Comparison of ENCODE assay signal across 8 cellular contexts in the genomic region with DNA sequence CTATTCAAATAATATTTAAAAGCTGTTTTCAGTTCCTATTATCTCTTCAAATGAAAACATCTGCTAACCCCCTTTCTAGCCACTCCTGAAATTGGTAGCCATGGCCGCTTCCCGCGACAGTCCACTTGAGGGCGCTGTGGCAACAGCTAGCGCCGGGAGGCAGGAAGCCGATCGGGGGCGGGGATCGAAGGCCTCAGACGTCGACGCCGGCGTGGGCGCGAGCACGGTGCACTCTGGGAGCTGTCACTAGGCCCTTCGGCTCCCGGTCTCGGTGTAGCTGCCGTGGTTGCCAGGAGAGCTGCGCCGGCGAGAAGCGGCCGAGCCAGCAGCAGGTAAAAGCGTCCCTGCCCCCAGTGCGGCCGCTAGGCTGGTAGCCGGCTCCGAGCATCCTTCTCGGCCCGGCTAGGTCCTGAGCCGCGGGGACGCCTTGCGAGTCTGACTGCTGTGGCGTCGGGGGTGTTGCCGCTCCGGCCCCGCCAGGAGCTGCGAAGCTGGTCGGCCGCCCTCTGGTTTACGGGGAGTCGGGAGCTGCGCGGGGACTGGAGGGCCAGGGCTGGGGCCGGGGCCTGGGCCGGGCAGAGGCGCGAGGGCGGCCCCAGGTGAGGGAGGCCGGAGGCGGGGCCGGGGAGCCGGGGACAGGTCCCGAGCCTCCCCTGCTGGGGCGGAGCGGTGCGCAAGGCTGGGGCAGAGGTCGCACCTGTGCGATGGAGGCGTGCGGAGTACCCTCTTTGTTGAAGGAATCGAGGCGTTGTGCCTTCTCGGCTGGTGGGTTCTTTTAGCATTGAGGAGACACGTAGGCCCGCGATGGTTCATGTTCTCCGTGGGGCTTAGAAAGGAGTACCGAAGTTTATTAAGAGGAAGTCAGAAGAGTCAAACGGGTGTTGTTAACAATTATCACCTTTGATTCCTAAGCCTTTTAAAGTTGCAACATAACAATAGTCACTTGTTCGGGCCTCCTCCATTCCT. TPM values are rescaled to one million over a fixed set of nuclear protein-coding genes. Genes with fewer than 3 reads are reported as not detected.
DNase-seq lines count a peak whose midpoint lies in the region; ATAC-seq, FAIRE-seq and TF ChIP-seq lines count a peak whose summit lies in the region.

Gene DOP1A (plus strand): TSS at position 224 of the 966 bp plus-strand sequence. CDS start 29,307 bp downstream, outside the sequence.

- H3K27ac Mint-ChIP-seq in T-cell (peak within 1 kb of the TSS; percentile 88 to 91), type B pancreatic cell (peak within 1 kb of the TSS; percentile 93)

- peak within 1 kb of the TSS; percentile 23 to 91 (median 88) for H3K27ac ChIP-seq in adrenal gland

- no peaks in the 10 kb centered on the region for H3K36me3 ChIP-seq in adrenal gland (replicated peaks in 1 of 2)

- WGBS in adrenal gland, 4 donors, result 0% methylated on average over 12 to 77 of the region's 77 CpGs

- DNase-seq in GM12892 (ENCODE audit: insufficient read length) (peak; percentile 73), NCI-H1436 treated with DMSO at 0.1 percent for 48 hours (lab: John Stamatoyannopoulos, UW) (peak; percentile 74), T-cell (peak; percentile 90 to 97 (median 95)), adrenal gland (peak; percentile 95 to 98 (median 97)), cardiac septum (ENCODE audit: low spot score) (peak; percentile 98), pons (ENCODE audit: low spot score) (peak; percentile 93), type B pancreatic cell (ENCODE audit: extremely low spot score, unreplicated experiment) (peak; percentile 97)

- H3K4me3 ChIP-seq in adrenal gland, result peak within 1 kb of the TSS; percentile 36 to 96 (median 64)

- H3K36me3 Mint-ChIP-seq in T-cell, result no peaks in the 10 kb centered on the region
- H3K36me3 Mint-ChIP-seq in type B pancreatic cell, result no peaks in the 10 kb centered on the region

- H3K9me3 Mint-ChIP-seq in T-cell (no peaks in the 10 kb centered on the region), type B pancreatic cell (no peaks in the 10 kb centered on the region)

- H3K4me1 ChIP-seq in adrenal gland (replicated peaks in 1 of 2), result peaks cover 3 to 41% of the 10 kb centered on the region in 2 donors

- H3K27me3 Mint-ChIP-seq in T-cell (no peaks in the 10 kb centered on the region), type B pancreatic cell (no peaks in the 10 kb centered on the region)

- H3K27me3 ChIP-seq in adrenal gland, result no peaks in the 10 kb centered on the region

- peak; percentile 90 to 99 (median 96) for TF ChIP-seq CTCF in adrenal gland (IDR thresholded peaks at IDR 0.05)
- TF ChIP-seq CTCF in type B pancreatic cell (conservative IDR thresholded peaks at IDR 0.05), result peak; percentile 99

- peak; percentile 80; the same call in 1 of the 2 replicates for TF ChIP-seq POLR2A in GM12892 (IDR thresholded peaks at IDR 0.05; ENCODE audit: low read depth, low read length)
- TF ChIP-seq POLR2A in adrenal gland (IDR thresholded peaks at IDR 0.05), result peak; percentile 19 to 77

- intact Hi-C loops in adrenal gland (cut with DNase I), result loop anchor here (10.0 kb wide), 2 partner anchors 147 to 447 kb away; partner anchors contain the start of gene PRSS35 (in 1 of the 2)
- intact Hi-C loops in cardiac septum (cut with DNase I), result loop anchor here (5.0 kb wide), 2 partner anchors 125 to 445 kb away; partner anchors contain the start of genes PGM3, PRSS35 and RWDD2A

- ATAC-seq in HG02852 (IDR thresholded peaks at IDR 0.05; ENCODE audit: unreplicated experiment), result peak; percentile 82
- peak; percentile 88 to 92 (median 90) for ATAC-seq in T-cell (replicated peaks in 1 of 4)

- H3K4me1 Mint-ChIP-seq in T-cell (peaks cover 37 to 63% (median 54%) of the 10 kb centered on the region in 3 donors), type B pancreatic cell (ENCODE audit: unreplicated experiment) (peaks cover 21% of the 10 kb centered on the region)

- no peaks in the 10 kb centered on the region for H3K9me3 ChIP-seq in adrenal gland (replicated peaks in 1 of 3)

- peak; percentile 97 for FAIRE-seq in GM12892 (lab: Jason Lieb, UNC)

- H3K4me3 Mint-ChIP-seq in T-cell (peak within 1 kb of the TSS; percentile 90 to 93 (median 91)), type B pancreatic cell (peak within 1 kb of the TSS; percentile 96)

- POLR2A ChIA-PET in T-cell (lab: Charles Lee), result interaction anchor here (0.6 to 1.2 kb wide), 3 partner anchors 367 to 992 kb away, joined by 3 to 4 read pairs (median 3); no protein-coding TSS in a partner anchor

- CTCF ChIA-PET in T-cell (lab: Charles Lee), result interaction anchor here (0.6 to 4.4 kb wide), 52 partner anchors 8 to 1160 kb away, joined by 3 to 52 read pairs (median 5); partner anchors contain the start of genes CEP162 (in 1 of the 2), CYB5R4 (in 1 of the 2), IBTK (in 1 of the 2) and PGM3 (in 1 of the 2)

RNA-seq across cellular contexts. Expression of gene DOP1A, which starts in this region (rescaled TPM):
- polyA plus RNA-seq in GM12892 (2012; ENCODE audit: missing spikeins), result 12.2 TPM
- total RNA-seq in T-cell (10 to 100 TPM; 19.0 to 26.8 (median 25.5) TPM), adrenal gland (10 to 100 TPM; 12.2 to 27.5 (median 19.7) TPM), cardiac septum (23.8 TPM), type B pancreatic cell (ENCODE audit: low replicate concordance) (21.7 and 30.1 TPM in 2 replicates)
- 10 to 100 TPM; 11.3 to 11.7 (median 11.4) TPM for polyA plus RNA-seq in adrenal gland

Comparison
In these comparisons a context has a peak if more than half of its experiments do, and no peak if none do; other contexts are left out.
1. Peak in every context shown above with its lines: DNase-seq, ATAC-seq, H3K4me3 ChIP-seq and H3K27ac ChIP-seq.